In the genomic region with DNA sequence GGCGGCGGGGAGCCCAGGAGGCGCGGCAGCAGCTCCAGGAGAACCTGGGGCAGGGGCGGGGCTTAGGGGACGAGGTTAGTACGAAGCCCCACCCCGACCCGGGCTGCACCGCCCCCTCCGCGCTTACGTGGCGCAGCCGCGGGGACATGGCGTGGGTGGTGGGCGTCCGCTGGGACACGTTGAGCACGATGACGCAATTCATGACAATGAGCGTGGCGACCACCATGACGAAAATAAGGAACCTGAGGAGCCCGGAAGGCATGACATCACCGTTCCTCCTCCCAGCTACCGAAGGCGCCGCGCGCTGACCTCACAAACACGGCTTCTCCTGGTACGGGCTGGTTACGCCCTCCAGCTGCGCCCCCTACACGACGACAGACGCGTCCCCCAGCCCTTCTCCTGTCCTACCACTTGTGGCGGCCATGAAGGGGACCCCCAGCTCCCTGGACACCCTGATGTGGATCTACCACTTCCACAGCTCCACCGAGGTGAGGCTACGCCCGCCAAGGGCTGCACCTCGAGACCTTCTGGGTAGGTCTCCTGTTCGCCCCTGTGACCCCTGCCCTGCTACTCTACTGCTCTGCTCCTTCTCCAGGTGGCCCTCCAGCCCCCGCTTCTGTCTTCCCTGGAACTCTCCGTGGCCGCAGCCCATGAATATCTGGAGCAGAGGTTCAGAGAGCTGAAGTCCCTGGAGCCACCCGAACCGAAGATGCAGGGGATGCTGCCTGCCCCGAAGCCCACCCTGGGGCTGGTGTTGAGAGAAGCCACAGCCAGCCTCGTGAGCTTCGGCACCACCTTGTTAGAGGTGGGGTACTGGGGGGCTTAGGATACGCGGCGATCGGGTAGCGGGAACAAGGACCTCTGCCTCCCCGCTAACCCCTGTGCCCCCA, we compare ENCODE assay signal across 8 cellular contexts. TPM values are rescaled to one million over a fixed set of nuclear protein-coding genes. Genes with fewer than 3 reads are reported as not detected.
DNase-seq lines count a peak whose midpoint lies in the region; ATAC-seq and TF ChIP-seq lines count a peak whose summit lies in the region.

Gene C17orf107 (plus strand): TSS at position 196 of the 890 bp plus-strand sequence. CDS start 227 bp downstream, at position 423.

- H3K36me3 ChIP-seq in A673 (ENCODE audit: insufficient read depth, low read length, poor library complexity, severe bottlenecking): peaks cover 16% of the 10 kb centered on the region
- peaks cover 22 to 26% (median 22%) of the 10 kb centered on the region in 3 donors for H3K36me3 ChIP-seq in skeletal muscle tissue (ENCODE audit: control insufficient read depth in 3 of 3, insufficient read depth in 3 of 3, low read length in 3 of 3)

- H3K27me3 ChIP-seq in A673 (replicated peaks; ENCODE audit: insufficient read depth, low read depth, low read length, poor library complexity): no peaks in the 10 kb centered on the region
- peaks cover 0 to 21% (median 12%) of the 10 kb centered on the region in 3 donors for H3K27me3 ChIP-seq in skeletal muscle tissue (ENCODE audit: control insufficient read depth in 3 of 3, insufficient read depth in 3 of 3, low read length in 3 of 3)

- DNase-seq in A673 (ENCODE audit: low spot score) (peak; percentile 91), T-helper 2 cell (peak; percentile 85 to 97 (median 92)), astrocyte of the hippocampus (ENCODE audit: low read depth, low spot score) (peak; percentile 80), NCI-H82 treated with DMSO at 0.1 percent for 48 hours (lab: John Stamatoyannopoulos, UW; ENCODE audit: unreplicated experiment) (no peak)

- BruUV-seq in A673 (replicated peaks; lab: Mats Ljungman, UMichigan): no TSS peak

- peak within 1 kb of the TSS; percentile 33 to 51 (median 38) for H3K9ac ChIP-seq in skeletal muscle tissue (ENCODE audit: low read depth in 1 of 3, low read length in 3 of 3)

- no peaks in the 10 kb centered on the region for H3K9me3 ChIP-seq in A673 (ENCODE audit: low read depth, low read length, poor library complexity, severe bottlenecking)
- H3K9me3 ChIP-seq in skeletal muscle tissue (ENCODE audit: control insufficient read depth in 3 of 3, low read length in 3 of 3): no peaks in the 10 kb centered on the region

- peak; percentile 37 for ATAC-seq in GM21619 (IDR thresholded peaks at IDR 0.05; ENCODE audit: unreplicated experiment)
- ATAC-seq in GM21360 (IDR thresholded peaks at IDR 0.05; ENCODE audit: unreplicated experiment): no peak

- no peak for TF ChIP-seq CTCF in A673 (conservative IDR thresholded peaks at IDR 0.05; ENCODE audit: low read depth, low read length)

- H3K27ac ChIP-seq in A673 (ENCODE audit: low read depth, low read length, poor library complexity, severe bottlenecking) (peak within 1 kb of the TSS; percentile 89), skeletal muscle tissue (ENCODE audit: low read depth, low read length) (no peak within 1 kb of the TSS)

- H3K4me3 ChIP-seq in A673 (ENCODE audit: low read depth, low read length, poor library complexity, severe bottlenecking): peak within 1 kb of the TSS; percentile 52
- H3K4me3 ChIP-seq in iPS-11a (ENCODE audit: low read depth, low read length): peak within 1 kb of the TSS; percentile 50
- peak within 1 kb of the TSS; percentile 65 to 71 (median 67) for H3K4me3 ChIP-seq in skeletal muscle tissue (ENCODE audit: low read length in 3 of 3)

- POLR2A ChIA-PET in A673 (lab: Charles Lee; ENCODE audit: low non-redundant PET): no interaction called here

- intact Hi-C loops in A673 (cut with micrococcal nuclease; ENCODE audit: unreplicated experiment): loop anchor here (5.0 kb wide), 1 partner anchor 167 kb away; the partner anchor contains the start of gene MED11

- CTCF ChIA-PET in A673 (lab: Charles Lee): interaction anchor here (0.6 to 1.2 kb wide), 4 partner anchors 22 to 333 kb away, joined by 3 to 4 read pairs (median 3); no protein-coding TSS in a partner anchor

- peaks cover 13% of the 10 kb centered on the region for H3K4me1 ChIP-seq in A673 (ENCODE audit: insufficient read depth, low read length, poor library complexity, severe bottlenecking)
- H3K4me1 ChIP-seq in skeletal muscle tissue (ENCODE audit: control insufficient read depth in 3 of 3, insufficient read depth in 3 of 3, low read length in 3 of 3): peaks cover 21 to 29% (median 23%) of the 10 kb centered on the region in 3 donors

RNA-seq across cellular contexts. Expression of gene C17orf107, which starts in this region (rescaled TPM):
- total RNA-seq in A673 (2021) (2.7 and 4.8 TPM in 2 replicates), skeletal muscle tissue (2.6 TPM)
